8 cellular contexts compared by ENCODE assay signal in genomic region chr19:39481676-39482075, GRCh38. TPM values are rescaled to one million over a fixed set of nuclear protein-coding genes. Genes with fewer than 3 reads are reported as not detected.
A peak's percentile ranks its signal among the peaks of the same experiment; 100 is the strongest.
DNase-seq lines count a peak whose midpoint lies in the region; ATAC-seq and TF ChIP-seq lines count a peak whose summit lies in the region.

No MANE protein-coding gene starts in this region.

- no peaks in the 10 kb centered on the region for H3K27me3 Mint-ChIP-seq in WTC11 (ENCODE audit: low read depth)

- peaks cover 46% of the 10 kb centered on the region for H3K36me3 ChIP-seq in HAP-1 (replicated peaks)
- peaks cover 14 to 21% (median 18%) of the 10 kb centered on the region in 3 donors for H3K36me3 ChIP-seq in skeletal muscle tissue (ENCODE audit: control insufficient read depth in 3 of 3, insufficient read depth in 3 of 3, low read length in 3 of 3)

- in situ Hi-C loops in HAP-1 (cut with MboI; ENCODE audit: low sequenced_read_pairs) = no loop called here

- H3K4me1 Mint-ChIP-seq in WTC11 = peaks cover 18% of the 10 kb centered on the region

- CTCF ChIA-PET in WTC11 (lab: Charles Lee) = interaction anchor here (1.0 to 1.5 kb wide), 4 partner anchors 7 to 59 kb away, joined by 4 to 6 read pairs (median 4); partner anchors contain the start of gene EID2B

- H3K4me1 ChIP-seq in HAP-1 = peaks cover 17% of the 10 kb centered on the region
- H3K4me1 ChIP-seq in right cardiac atrium (ENCODE audit: control insufficient read depth, insufficient read depth, low read length) = peaks cover 7% of the 10 kb centered on the region
- H3K4me1 ChIP-seq in skeletal muscle tissue (ENCODE audit: control insufficient read depth in 3 of 3, insufficient read depth in 3 of 3, low read length in 3 of 3) = peaks cover 11 to 22% (median 14%) of the 10 kb centered on the region in 3 donors

- 70% methylated on average over 11 of the region's 11 CpGs for whole genome bisulfite sequencing in right cardiac atrium

- peak overlapping the region; percentile 93 to 99 (median 97) for H3K9ac ChIP-seq in skeletal muscle tissue (ENCODE audit: low read depth in 1 of 3, low read length in 3 of 3)

- no peak for DNase-seq in HAP-1 (ENCODE audit: low spot score in 2 of 2)
- DNase-seq in WTC11 (ENCODE audit: low spot score) = no peak
- DNase-seq in right cardiac atrium = peak in 1 of 3 donors; percentile 35
- DNase-seq in DMS 273 (lab: John Stamatoyannopoulos, UW; ENCODE audit: unreplicated experiment) = no peak
- DNase-seq in NCI-H1105 (lab: John Stamatoyannopoulos, UW) = no peak
- DNase-seq in activated CD4-positive, alpha-beta T cell treated with anti-CD3 and anti-CD28 coated beads for 4 hours = no peak

- peaks cover 25% of the 10 kb centered on the region for H3K36me3 Mint-ChIP-seq in WTC11

- POLR2A ChIA-PET in WTC11 (lab: Charles Lee) = interaction anchor here (1.0 kb wide), 1 partner anchor 36 kb away, joined by 3 read pairs; the partner anchor contains the start of gene SUPT5H

- peak overlapping the region; percentile 96 for H3K4me3 ChIP-seq in HAP-1
- H3K4me3 ChIP-seq in right cardiac atrium (ENCODE audit: low read length) = peak overlapping the region; percentile 92
- H3K4me3 ChIP-seq in skeletal muscle tissue (ENCODE audit: low read length in 3 of 3) = peak overlapping the region; percentile 99 to 100 (median 99)

- no peaks in the 10 kb centered on the region for H3K9me3 Mint-ChIP-seq in WTC11

- intact Hi-C loops in right cardiac atrium (cut with DNase I) = no loop called here

- no peak overlapping the region for H3K27ac ChIP-seq in right cardiac atrium (ENCODE audit: low read length)
- no peak overlapping the region for H3K27ac ChIP-seq in skeletal muscle tissue (ENCODE audit: low read depth, low read length)

- peak overlapping the region; percentile 87 for H3K27ac Mint-ChIP-seq in WTC11

- peak overlapping the region; percentile 91 for H3K4me3 Mint-ChIP-seq in WTC11

- H3K27me3 ChIP-seq in HAP-1 (ENCODE audit: low read depth) (no peaks in the 10 kb centered on the region), right cardiac atrium (ENCODE audit: control insufficient read depth, insufficient read depth) (no peaks in the 10 kb centered on the region), skeletal muscle tissue (ENCODE audit: control insufficient read depth in 3 of 3, insufficient read depth in 3 of 3, low read length in 3 of 3) (no peaks in the 10 kb centered on the region)

- no peak for TF ChIP-seq CTCF in WTC11 (IDR thresholded peaks at IDR 0.05)

- H3K9me3 ChIP-seq in HAP-1 = no peaks in the 10 kb centered on the region
- no peaks in the 10 kb centered on the region for H3K9me3 ChIP-seq in right cardiac atrium (ENCODE audit: control insufficient read depth, low read length)
- H3K9me3 ChIP-seq in skeletal muscle tissue (ENCODE audit: control insufficient read depth in 3 of 3, low read length in 3 of 3) = no peaks in the 10 kb centered on the region

- ATAC-seq in WTC11 (no peak), right cardiac atrium (no peak), HG02970 (IDR thresholded peaks at IDR 0.05; ENCODE audit: low FRiP score, unreplicated experiment) (no peak)

TF ChIP-seq in WTC11, 78 proteins besides CTCF, POLR2A, EP300 and RAD21 (continues in another document):
- TF ChIP-seq FOXJ3 (CRISPR knock-in tag; IDR thresholded peaks at IDR 0.05; ENCODE audit: borderline replicate concordance) (no peak), OVOL2 (CRISPR knock-in tag; IDR thresholded peaks at IDR 0.05; ENCODE audit: borderline replicate concordance) (no peak), ZNF219 (CRISPR knock-in tag; IDR thresholded peaks at IDR 0.05; ENCODE audit: borderline replicate concordance) (no peak), USF2 (CRISPR knock-in tag; IDR thresholded peaks at IDR 0.05) (no peak), ETV6 (CRISPR knock-in tag; IDR thresholded peaks at IDR 0.05) (no peak), ZBTB21 (CRISPR knock-in tag; IDR thresholded peaks at IDR 0.05; ENCODE audit: borderline replicate concordance) (no peak), MAX (CRISPR knock-in tag; IDR thresholded peaks at IDR 0.05) (no peak), SP1 (CRISPR knock-in tag; conservative IDR thresholded peaks at IDR 0.05) (no peak), ZNF396 (CRISPR knock-in tag; IDR thresholded peaks at IDR 0.05; ENCODE audit: borderline replicate concordance) (no peak), TCF7 (CRISPR knock-in tag; IDR thresholded peaks at IDR 0.05; ENCODE audit: low read depth) (no peak), PREB (CRISPR knock-in tag; IDR thresholded peaks at IDR 0.05; ENCODE audit: borderline replicate concordance) (no peak), GTF2I (CRISPR knock-in tag; conservative IDR thresholded peaks at IDR 0.05) (no peak), ZNF532 (CRISPR knock-in tag; IDR thresholded peaks at IDR 0.05; ENCODE audit: borderline replicate concordance) (no peak), GRHL2 (CRISPR knock-in tag; IDR thresholded peaks at IDR 0.05; ENCODE audit: insufficient replicate concordance, severe bottlenecking) (no peak)

RNA-seq across cellular contexts. Expression of gene TIMM50, which starts 1.0 kb away (rescaled TPM):
- total RNA-seq in WTC11 (2021) (136 to 154 TPM (median 137 TPM) in 3 replicates), right cardiac atrium (10 to 100 TPM; 54.1 to 69.9 (median 61.4) TPM), skeletal muscle tissue (40.7 TPM)
- 73.7 TPM for polyA plus RNA-seq in right cardiac atrium

RNA-seq across cellular contexts. Expression of gene DLL3, which starts 17.1 kb away (rescaled TPM):
- total RNA-seq in WTC11 (2021) (16.4 to 23.9 TPM (median 21.6 TPM) in 3 replicates), right cardiac atrium (not detected), skeletal muscle tissue (not detected)
- 0.07 TPM for polyA plus RNA-seq in right cardiac atrium

RNA-seq across cellular contexts. Expression of gene SELENOV, which starts 33.3 kb away (rescaled TPM):
- total RNA-seq in WTC11 (2021) = 12.6 to 15.4 TPM (median 15.1 TPM) in 3 replicates
- total RNA-seq in right cardiac atrium = not detected
- polyA plus RNA-seq in right cardiac atrium = not detected
- total RNA-seq in skeletal muscle tissue = not detected

RNA-seq across cellular contexts. Expression of gene SUPT5H, which starts 36.3 kb away (rescaled TPM):
- total RNA-seq in WTC11 (2021) = 109 to 135 TPM (median 110 TPM) in 3 replicates
- 10 to 100 TPM; 74.8 to 85.1 (median 80.1) TPM for total RNA-seq in right cardiac atrium
- 68.8 TPM for polyA plus RNA-seq in right cardiac atrium
- 40.7 TPM for total RNA-seq in skeletal muscle tissue

RNA-seq across cellular contexts. Expression of gene RPS16, which starts 45.9 kb away (rescaled TPM):
- total RNA-seq in WTC11 (2021) = 2,962 to 3,158 TPM (median 2,999 TPM) in 3 replicates
- total RNA-seq in right cardiac atrium = 1,000 to 10,000 TPM; 1,282 to 1,746 (median 1,468) TPM
- 1,560 TPM for polyA plus RNA-seq in right cardiac atrium
- total RNA-seq in skeletal muscle tissue = 128 TPM

Comparison
In these comparisons a context has a peak if more than half of its experiments do, and no peak if none do; other contexts are left out.
1. RNA of gene DLL3, which starts 17.1 kb away (total RNA-seq): 16.4 to 23.9 TPM in WTC11; not detected in right cardiac atrium and not detected in skeletal muscle tissue (single experiment); every median in the first group is over 10 times any median in the second.
2. RNA of gene SELENOV, which starts 33.3 kb away (total RNA-seq): 12.6 to 15.4 TPM in WTC11; not detected in right cardiac atrium and not detected in skeletal muscle tissue (single experiment); every median in the first group is over 10 times any median in the second.
3. Peak in every context shown above with its lines, with median percentiles within 50 percentile points of each other: H3K4me3 ChIP-seq.